ENCODE assay signal across 1 cellular context in the genomic region with DNA sequence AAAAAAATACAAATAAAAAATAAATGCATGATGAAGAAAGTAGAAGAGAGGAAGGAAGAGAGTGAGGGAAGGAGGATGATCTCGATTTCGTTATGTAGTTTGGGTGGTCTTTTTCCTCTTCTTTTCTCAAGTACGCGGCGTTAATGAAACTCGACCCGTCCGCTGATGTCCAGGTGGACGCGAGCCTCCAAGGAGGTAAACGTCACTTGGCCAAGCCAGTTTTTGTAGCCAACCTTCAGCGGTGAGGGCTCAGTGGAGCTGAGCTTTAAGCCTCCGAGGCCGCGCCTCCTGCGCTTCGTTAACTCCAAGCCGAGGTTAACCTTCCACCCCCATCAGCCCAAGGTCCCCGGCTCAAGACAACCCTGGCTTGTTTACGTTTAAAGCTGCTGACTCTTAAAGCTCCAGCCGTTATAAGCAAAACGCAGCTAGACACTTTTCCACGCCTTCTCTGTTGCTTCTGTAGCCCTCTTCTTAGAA.
TF ChIP-seq lines count a peak whose summit lies in the region.

No MANE protein-coding gene starts in this region.

TF ChIP-seq in GM12878, 131 proteins besides CTCF, POLR2A, EP300 and RAD21 (continued from another document):
- TF ChIP-seq, protein P1, sequence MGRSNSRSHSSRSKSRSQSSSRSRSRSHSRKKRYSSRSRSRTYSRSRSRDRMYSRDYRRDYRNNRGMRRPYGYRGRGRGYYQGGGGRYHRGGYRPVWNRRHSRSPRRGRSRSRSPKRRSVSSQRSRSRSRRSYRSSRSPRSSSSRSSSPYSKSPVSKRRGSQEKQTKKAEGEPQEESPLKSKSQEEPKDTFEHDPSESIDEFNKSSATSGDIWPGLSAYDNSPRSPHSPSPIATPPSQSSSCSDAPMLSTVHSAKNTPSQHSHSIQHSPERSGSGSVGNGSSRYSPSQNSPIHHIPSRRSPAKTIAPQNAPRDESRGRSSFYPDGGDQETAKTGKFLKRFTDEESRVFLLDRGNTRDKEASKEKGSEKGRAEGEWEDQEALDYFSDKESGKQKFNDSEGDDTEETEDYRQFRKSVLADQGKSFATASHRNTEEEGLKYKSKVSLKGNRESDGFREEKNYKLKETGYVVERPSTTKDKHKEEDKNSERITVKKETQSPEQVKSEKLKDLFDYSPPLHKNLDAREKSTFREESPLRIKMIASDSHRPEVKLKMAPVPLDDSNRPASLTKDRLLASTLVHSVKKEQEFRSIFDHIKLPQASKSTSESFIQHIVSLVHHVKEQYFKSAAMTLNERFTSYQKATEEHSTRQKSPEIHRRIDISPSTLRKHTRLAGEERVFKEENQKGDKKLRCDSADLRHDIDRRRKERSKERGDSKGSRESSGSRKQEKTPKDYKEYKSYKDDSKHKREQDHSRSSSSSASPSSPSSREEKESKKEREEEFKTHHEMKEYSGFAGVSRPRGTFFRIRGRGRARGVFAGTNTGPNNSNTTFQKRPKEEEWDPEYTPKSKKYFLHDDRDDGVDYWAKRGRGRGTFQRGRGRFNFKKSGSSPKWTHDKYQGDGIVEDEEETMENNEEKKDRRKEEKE (IDR thresholded peaks at IDR 0.05), result no peak
- TF ChIP-seq SREBF2 (IDR thresholded peaks at IDR 0.05; ENCODE audit: low read length) (no peak), NR2F1 (conservative IDR thresholded peaks at IDR 0.05) (0 out of 2 replicates have a peak, but pooled peaks have one; percentile 9), SMAD1 (IDR thresholded peaks at IDR 0.05; ENCODE audit: low read depth, partially characterized antibody) (no peak), CBX5 (IDR thresholded peaks at IDR 0.05; ENCODE audit: low read depth) (no peak), BRCA1 (IDR thresholded peaks at IDR 0.05; ENCODE audit: low read depth, low read length) (no peak), BHLHE40 (IDR thresholded peaks at IDR 0.05; ENCODE audit: borderline replicate concordance in 1 of 2, low read depth in 2 of 2, low read length in 1 of 2) (no peak), TARDBP (IDR thresholded peaks at IDR 0.05; ENCODE audit: borderline replicate concordance) (no peak), BMI1 (IDR thresholded peaks at IDR 0.05; ENCODE audit: borderline replicate concordance) (no peak), ETV6 (conservative IDR thresholded peaks at IDR 0.05 in 1 of 2, IDR thresholded peaks at IDR 0.05 in 1 of 2; ENCODE audit: borderline replicate concordance in 1 of 2, low read depth in 1 of 2) (no peak), YY1 (IDR thresholded peaks at IDR 0.05; ENCODE audit: low read depth, low read length) (no peak), LARP7 (IDR thresholded peaks at IDR 0.05) (no peak), TCF3 (IDR thresholded peaks at IDR 0.05; ENCODE audit: borderline replicate concordance, insufficient read depth, low read depth, low read length) (no peak), TBL1XR1 (IDR thresholded peaks at IDR 0.05; ENCODE audit: low read depth, low read length) (no peak), ESRRA (IDR thresholded peaks at IDR 0.05; ENCODE audit: low read length) (no peak), NR2C2 (IDR thresholded peaks at IDR 0.05; ENCODE audit: borderline replicate concordance, control insufficient read depth, insufficient read length, low read depth) (no peak), RUNX3 (IDR thresholded peaks at IDR 0.05; ENCODE audit: low read length) (0 out of 2 replicates have a peak, but pooled peaks have one; percentile 11), TCF12 (IDR thresholded peaks at IDR 0.05; ENCODE audit: low read depth, low read length) (no peak), SIN3A (IDR thresholded peaks at IDR 0.05; ENCODE audit: low read depth, low read length) (no peak), BCL11A (IDR thresholded peaks at IDR 0.05; ENCODE audit: low read depth, low read length) (no peak), CREB1 (IDR thresholded peaks at IDR 0.05; ENCODE audit: low read depth) (no peak)
- TF ChIP-seq, protein P2, sequence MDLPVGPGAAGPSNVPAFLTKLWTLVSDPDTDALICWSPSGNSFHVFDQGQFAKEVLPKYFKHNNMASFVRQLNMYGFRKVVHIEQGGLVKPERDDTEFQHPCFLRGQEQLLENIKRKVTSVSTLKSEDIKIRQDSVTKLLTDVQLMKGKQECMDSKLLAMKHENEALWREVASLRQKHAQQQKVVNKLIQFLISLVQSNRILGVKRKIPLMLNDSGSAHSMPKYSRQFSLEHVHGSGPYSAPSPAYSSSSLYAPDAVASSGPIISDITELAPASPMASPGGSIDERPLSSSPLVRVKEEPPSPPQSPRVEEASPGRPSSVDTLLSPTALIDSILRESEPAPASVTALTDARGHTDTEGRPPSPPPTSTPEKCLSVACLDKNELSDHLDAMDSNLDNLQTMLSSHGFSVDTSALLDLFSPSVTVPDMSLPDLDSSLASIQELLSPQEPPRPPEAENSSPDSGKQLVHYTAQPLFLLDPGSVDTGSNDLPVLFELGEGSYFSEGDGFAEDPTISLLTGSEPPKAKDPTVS (IDR thresholded peaks at IDR 0.05; ENCODE audit: low read depth, low read length), result no peak
- TF ChIP-seq, protein P3, sequence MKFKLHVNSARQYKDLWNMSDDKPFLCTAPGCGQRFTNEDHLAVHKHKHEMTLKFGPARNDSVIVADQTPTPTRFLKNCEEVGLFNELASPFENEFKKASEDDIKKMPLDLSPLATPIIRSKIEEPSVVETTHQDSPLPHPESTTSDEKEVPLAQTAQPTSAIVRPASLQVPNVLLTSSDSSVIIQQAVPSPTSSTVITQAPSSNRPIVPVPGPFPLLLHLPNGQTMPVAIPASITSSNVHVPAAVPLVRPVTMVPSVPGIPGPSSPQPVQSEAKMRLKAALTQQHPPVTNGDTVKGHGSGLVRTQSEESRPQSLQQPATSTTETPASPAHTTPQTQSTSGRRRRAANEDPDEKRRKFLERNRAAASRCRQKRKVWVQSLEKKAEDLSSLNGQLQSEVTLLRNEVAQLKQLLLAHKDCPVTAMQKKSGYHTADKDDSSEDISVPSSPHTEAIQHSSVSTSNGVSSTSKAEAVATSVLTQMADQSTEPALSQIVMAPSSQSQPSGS (IDR thresholded peaks at IDR 0.05; ENCODE audit: low read length), result no peak
- TF ChIP-seq, protein P4, sequence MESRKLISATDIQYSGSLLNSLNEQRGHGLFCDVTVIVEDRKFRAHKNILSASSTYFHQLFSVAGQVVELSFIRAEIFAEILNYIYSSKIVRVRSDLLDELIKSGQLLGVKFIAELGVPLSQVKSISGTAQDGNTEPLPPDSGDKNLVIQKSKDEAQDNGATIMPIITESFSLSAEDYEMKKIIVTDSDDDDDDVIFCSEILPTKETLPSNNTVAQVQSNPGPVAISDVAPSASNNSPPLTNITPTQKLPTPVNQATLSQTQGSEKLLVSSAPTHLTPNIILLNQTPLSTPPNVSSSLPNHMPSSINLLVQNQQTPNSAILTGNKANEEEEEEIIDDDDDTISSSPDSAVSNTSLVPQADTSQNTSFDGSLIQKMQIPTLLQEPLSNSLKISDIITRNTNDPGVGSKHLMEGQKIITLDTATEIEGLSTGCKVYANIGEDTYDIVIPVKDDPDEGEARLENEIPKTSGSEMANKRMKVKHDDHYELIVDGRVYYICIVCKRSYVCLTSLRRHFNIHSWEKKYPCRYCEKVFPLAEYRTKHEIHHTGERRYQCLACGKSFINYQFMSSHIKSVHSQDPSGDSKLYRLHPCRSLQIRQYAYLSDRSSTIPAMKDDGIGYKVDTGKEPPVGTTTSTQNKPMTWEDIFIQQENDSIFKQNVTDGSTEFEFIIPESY (IDR thresholded peaks at IDR 0.05), result no peak
- TF ChIP-seq, protein P5, sequence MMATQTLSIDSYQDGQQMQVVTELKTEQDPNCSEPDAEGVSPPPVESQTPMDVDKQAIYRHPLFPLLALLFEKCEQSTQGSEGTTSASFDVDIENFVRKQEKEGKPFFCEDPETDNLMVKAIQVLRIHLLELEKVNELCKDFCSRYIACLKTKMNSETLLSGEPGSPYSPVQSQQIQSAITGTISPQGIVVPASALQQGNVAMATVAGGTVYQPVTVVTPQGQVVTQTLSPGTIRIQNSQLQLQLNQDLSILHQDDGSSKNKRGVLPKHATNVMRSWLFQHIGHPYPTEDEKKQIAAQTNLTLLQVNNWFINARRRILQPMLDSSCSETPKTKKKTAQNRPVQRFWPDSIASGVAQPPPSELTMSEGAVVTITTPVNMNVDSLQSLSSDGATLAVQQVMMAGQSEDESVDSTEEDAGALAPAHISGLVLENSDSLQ (IDR thresholded peaks at IDR 0.05), result no peak
- TF ChIP-seq, protein P6, sequence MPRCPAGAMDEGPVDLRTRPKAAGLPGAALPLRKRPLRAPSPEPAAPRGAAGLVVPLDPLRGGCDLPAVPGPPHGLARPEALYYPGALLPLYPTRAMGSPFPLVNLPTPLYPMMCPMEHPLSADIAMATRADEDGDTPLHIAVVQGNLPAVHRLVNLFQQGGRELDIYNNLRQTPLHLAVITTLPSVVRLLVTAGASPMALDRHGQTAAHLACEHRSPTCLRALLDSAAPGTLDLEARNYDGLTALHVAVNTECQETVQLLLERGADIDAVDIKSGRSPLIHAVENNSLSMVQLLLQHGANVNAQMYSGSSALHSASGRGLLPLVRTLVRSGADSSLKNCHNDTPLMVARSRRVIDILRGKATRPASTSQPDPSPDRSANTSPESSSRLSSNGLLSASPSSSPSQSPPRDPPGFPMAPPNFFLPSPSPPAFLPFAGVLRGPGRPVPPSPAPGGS (IDR thresholded peaks at IDR 0.05; ENCODE audit: borderline replicate concordance, insufficient read depth, low read depth, low read length, poor library complexity, severe bottlenecking), result no peak
TF ChIP-seq in GM12878: peak in this region for 9.
